In genomic region chr4:91621446-91621845, GRCh38 we compare ENCODE assay signal across 16 cellular contexts.
DNase-seq lines count a peak whose midpoint lies in the region; ATAC-seq and TF ChIP-seq lines count a peak whose summit lies in the region.
"Had no signal": no experiment of that assay in that cellular context is flagged by ENCODE, and none has a peak within 500 bp of the region (broad histone marks: within the 10 kb centered on the region; RNA-seq: fewer than 3 reads in every experiment).

No MANE protein-coding gene starts in this region.

- 84 to 88% methylated on average over 1 of the region's 1 CpG for WGBS in heart right ventricle, 2 donors

- no peaks in the 10 kb centered on the region for H4K20me1 ChIP-seq in Karpas-422 (ENCODE audit: insufficient read depth, low read depth, low read length)

- no peaks in the 10 kb centered on the region for H3K9me2 ChIP-seq in Karpas-422 (replicated peaks; ENCODE audit: insufficient read depth, low read length)

- H2AFZ ChIP-seq in Karpas-422 (ENCODE audit: low read length): no peak overlapping the region

- H3K27me3 ChIP-seq in Karpas-422 (ENCODE audit: low read length) (no peaks in the 10 kb centered on the region), heart right ventricle (no peaks in the 10 kb centered on the region)
- H3K27me3 ChIP-seq: BE2C had no signal

- peak; percentile 5 for DNase-seq in Karpas-422
- peak; percentile 21 for DNase-seq in RKO (ENCODE audit: low spot score)
- DNase-seq in epithelial cell of esophagus (ENCODE audit: low read depth): peak; percentile 65
- no peak for DNase-seq in heart right ventricle
- DNase-seq in activated CD4-positive, alpha-beta T cell treated with anti-CD3 and anti-CD28 coated beads for 4 hours: no peak
- DNase-seq: ACHN; BE2C; C1 segment of cervical spinal cord; CD4-positive, CD25-positive, alpha-beta regulatory T cell; CD8-positive, alpha-beta memory T cell; COR-L47; DMS 273 treated with DMSO at 0.1 percent for 48 hours; DMS53; GOT3; H9 had no signal

- H3K27ac ChIP-seq in Karpas-422 (ENCODE audit: low read length) (no peak overlapping the region), heart right ventricle (no peak overlapping the region)

- no peak for TF ChIP-seq CTCF in epithelial cell of esophagus (IDR thresholded peaks at IDR 0.05; ENCODE audit: insufficient read depth, low read depth, low read length, missing control alignments)
- no peak for TF ChIP-seq CTCF in heart right ventricle (IDR thresholded peaks at IDR 0.05)

- no peaks in the 10 kb centered on the region for H3K79me2 ChIP-seq in Karpas-422 (ENCODE audit: low read length)

- H3K4me1 ChIP-seq in Karpas-422 (ENCODE audit: low read length): peaks cover 10% of the 10 kb centered on the region
- H3K4me1 ChIP-seq in heart right ventricle: no peaks in the 10 kb centered on the region
- H3K4me1 ChIP-seq: BE2C had no signal

- H3K36me3 ChIP-seq in Karpas-422 (ENCODE audit: insufficient read depth, low read length) (no peaks in the 10 kb centered on the region), heart right ventricle (no peaks in the 10 kb centered on the region)
- H3K36me3 ChIP-seq: BE2C had no signal

- ATAC-seq in GM21723 (IDR thresholded peaks at IDR 0.05; ENCODE audit: unreplicated experiment) (no peak), heart right ventricle (no peak)

- no peak overlapping the region for H3K9ac ChIP-seq in Karpas-422 (ENCODE audit: low read length)

- H3K9me3 ChIP-seq in Karpas-422 (ENCODE audit: low read length) (peaks cover 8% of the 10 kb centered on the region; the same call in 1 of the 2 replicates), heart right ventricle (peaks cover 0 to 6% (median 0%) of the 10 kb centered on the region in 11 donors)
- H3K9me3 ChIP-seq: BE2C had no signal

- H3K4me3 ChIP-seq in Karpas-422 (ENCODE audit: low read length) (no peak overlapping the region), epithelial cell of esophagus (ENCODE audit: low read length) (no peak overlapping the region), heart right ventricle (no peak overlapping the region)

- intact Hi-C loops in heart right ventricle (cut with DNase I): no loop called here

- H3K4me2 ChIP-seq in Karpas-422 (ENCODE audit: low read depth, low read length, poor library complexity, severe bottlenecking): no peak overlapping the region

Comparison
In these comparisons a context has a peak if more than half of its experiments do, and no peak if none do; other contexts are left out.
1. DNase-seq: peak in Karpas-422 (single experiment), RKO (single experiment) and epithelial cell of esophagus (single experiment); none in heart right ventricle (0 of 2) and activated CD4-positive, alpha-beta T cell treated with anti-CD3 and anti-CD28 coated beads for 4 hours (0 of 2).